ENCODE assay signal across 10 cellular contexts in genomic region chr17:67390006-67390645, GRCh38. TPM values are rescaled to one million over a fixed set of nuclear protein-coding genes. Genes with fewer than 3 reads are reported as not detected.
DNase-seq lines count a peak whose midpoint lies in the region; ATAC-seq and TF ChIP-seq lines count a peak whose summit lies in the region.
"Had no signal": no experiment of that assay in that cellular context is flagged by ENCODE, and none has a peak within 500 bp of the region (broad histone marks: within the 10 kb centered on the region; RNA-seq: fewer than 3 reads in every experiment).

No MANE protein-coding gene starts in this region.

- peaks cover 6% of the 10 kb centered on the region for H3K36me3 ChIP-seq in effector memory CD4-positive, alpha-beta T cell (ENCODE audit: control insufficient read depth, insufficient read depth, low read length)
- no peaks in the 10 kb centered on the region for H3K36me3 ChIP-seq in parathyroid adenoma (ENCODE audit: control insufficient read depth, insufficient read depth, low read length)
- H3K36me3 ChIP-seq in H7 (replicated peaks; ENCODE audit: control insufficient read depth, insufficient read depth, low read length): no peaks in the 10 kb centered on the region; the same call in 1 of the 2 replicates
- H3K36me3 ChIP-seq: adrenal gland had no signal

- H3K4me3 ChIP-seq in effector memory CD4-positive, alpha-beta T cell (ENCODE audit: insufficient read depth, low read depth, low read length, poor library complexity, severe bottlenecking): no peak overlapping the region
- H3K4me3 ChIP-seq in parathyroid adenoma (ENCODE audit: low read depth, low read length) (no peak overlapping the region), H7 (ENCODE audit: insufficient read depth, low read depth, low read length) (no peak overlapping the region)
- H3K4me3 ChIP-seq: testis had no signal

- peak overlapping the region; percentile 65 for H3K27ac ChIP-seq in effector memory CD4-positive, alpha-beta T cell (ENCODE audit: insufficient read depth, low read length, poor library complexity, severe bottlenecking)
- peak overlapping the region; percentile 50 for H3K27ac ChIP-seq in parathyroid adenoma

- no peak for TF ChIP-seq CTCF in parathyroid adenoma (IDR thresholded peaks at IDR 0.05)

- peaks cover 28% of the 10 kb centered on the region for H3K4me1 ChIP-seq in effector memory CD4-positive, alpha-beta T cell (ENCODE audit: control insufficient read depth, insufficient read depth, low read length, poor library complexity, severe bottlenecking)
- no peaks in the 10 kb centered on the region for H3K4me1 ChIP-seq in parathyroid adenoma

- no peak overlapping the region for H3K4me2 ChIP-seq in parathyroid adenoma (ENCODE audit: low read length)

- ATAC-seq in GM19455 (IDR thresholded peaks at IDR 0.05; ENCODE audit: unreplicated experiment): no peak

- H3K9ac ChIP-seq in parathyroid adenoma: no peak overlapping the region

- DNase-seq in DMS79 treated with DMSO at 0.1 percent for 48 hours (lab: John Stamatoyannopoulos, UW): peak; percentile 35
- no peak for DNase-seq in DMS79 (lab: John Stamatoyannopoulos, UW)
- peak; percentile 48 for DNase-seq in NCI-H510A treated with DMSO at 0.1 percent for 48 hours (lab: John Stamatoyannopoulos, UW)
- DNase-seq in effector memory CD4-positive, alpha-beta T cell: no peak
- DNase-seq in posterior vena cava (ENCODE audit: low spot score): no peak
- no peak for DNase-seq in H7
- DNase-seq: testis had no signal

- no peak overlapping the region for H2AFZ ChIP-seq in parathyroid adenoma

- intact Hi-C loops in posterior vena cava (cut with DNase I): loop anchor here (10.0 kb wide), 2 partner anchors 75 to 215 kb away; no protein-coding TSS in a partner anchor

- no peaks in the 10 kb centered on the region for H3K79me2 ChIP-seq in parathyroid adenoma

- H3K9me3 ChIP-seq in effector memory CD4-positive, alpha-beta T cell (ENCODE audit: control insufficient read depth, low read length): no peaks in the 10 kb centered on the region
- H3K9me3 ChIP-seq in parathyroid adenoma (ENCODE audit: control insufficient read depth, low read length): no peaks in the 10 kb centered on the region
- H3K9me3 ChIP-seq: adrenal gland, testis had no signal

- H3K27me3 ChIP-seq in effector memory CD4-positive, alpha-beta T cell (replicated peaks; ENCODE audit: control insufficient read depth, insufficient read depth, low read length, poor library complexity, severe bottlenecking): no peaks in the 10 kb centered on the region
- H3K27me3 ChIP-seq in parathyroid adenoma (ENCODE audit: control insufficient read depth, insufficient read depth, low read length) (no peaks in the 10 kb centered on the region), H7 (ENCODE audit: control insufficient read depth, insufficient read depth, low read length) (no peaks in the 10 kb centered on the region)
- H3K27me3 ChIP-seq: adrenal gland, testis had no signal

RNA-seq across cellular contexts. Expression of gene PITPNC1, which starts 13.0 kb away (rescaled TPM):
- total RNA-seq in posterior vena cava: 10 to 100 TPM; 22.3 to 24.3 TPM
- 22.3 and 25.3 TPM in 2 replicates for total RNA-seq in H7 (2014; rRNA removed; shearing (Covaris generic))

RNA-seq across cellular contexts. Expression of gene PSMD12, which starts 23.7 kb away (rescaled TPM):
- 10 to 100 TPM; 43.5 to 63.0 TPM for total RNA-seq in posterior vena cava
- 27.5 and 27.8 TPM in 2 replicates for total RNA-seq in H7 (2014; rRNA removed; shearing (Covaris generic))

Comparison
In these comparisons a context has a peak if more than half of its experiments do, and no peak if none do; other contexts are left out.
1. DNase-seq: peak in DMS79 treated with DMSO at 0.1 percent for 48 hours (single experiment) and NCI-H510A treated with DMSO at 0.1 percent for 48 hours (single experiment); none in DMS79 (single experiment), effector memory CD4-positive, alpha-beta T cell (0 of 3), posterior vena cava (single experiment) and H7 (single experiment).